ENCODE assay signal across 8 cellular contexts in genomic region chr2:63050186-63050915, GRCh38. TPM values are rescaled to one million over a fixed set of nuclear protein-coding genes. Genes with fewer than 3 reads are reported as not detected.
DNase-seq lines count a peak whose midpoint lies in the region; ATAC-seq and TF ChIP-seq lines count a peak whose summit lies in the region.

TSS of gene OTX1 (plus strand) at chr2:63050830. CDS start at chr2:63052991, 2,161 bp downstream.

- no peaks in the 10 kb centered on the region for H3K27me3 ChIP-seq in mammary epithelial cell (ENCODE audit: insufficient read depth, low read length)

- H3K9me3 ChIP-seq in mammary epithelial cell (replicated peaks; ENCODE audit: insufficient read depth, low read length): peaks cover 3% of the 10 kb centered on the region

- H3K36me3 ChIP-seq in mammary epithelial cell (ENCODE audit: insufficient read depth, low read length): no peaks in the 10 kb centered on the region

- no peak for TF ChIP-seq CTCF in mammary epithelial cell (conservative IDR thresholded peaks at IDR 0.05 in 1 of 2, IDR thresholded peaks at IDR 0.05 in 1 of 2; ENCODE audit: extremely low read depth in 1 of 2, insufficient read depth in 1 of 2, low read depth in 1 of 2, low read length in 2 of 2)

- BruUV-seq in mammary epithelial cell (replicated peaks; lab: Mats Ljungman, UMichigan): TSS peak; percentile 63

- peak within 1 kb of the TSS; percentile 74 for H3K9ac ChIP-seq in mammary epithelial cell (ENCODE audit: insufficient read depth, low read length)

- dilution Hi-C loops in mammary epithelial cell (cut with HindIII; ENCODE audit: low sequenced_read_pairs): no loop called here

- CTCF ChIA-PET in mammary epithelial cell (lab: Charles Lee; ENCODE audit: low non-redundant PET): no interaction called here

- peak within 1 kb of the TSS; percentile 84 to 100 (median 99) for H3K4me3 ChIP-seq in mammary epithelial cell (replicated peaks in 1 of 3; ENCODE audit: insufficient read depth in 1 of 3, low read depth in 2 of 3, low read length in 3 of 3)

- H2AFZ ChIP-seq in mammary epithelial cell (ENCODE audit: low read depth, low read length): peak within 1 kb of the TSS; percentile 100

- no peaks in the 10 kb centered on the region for H3K79me2 ChIP-seq in mammary epithelial cell (ENCODE audit: insufficient read depth, low read length)

- intact Hi-C loops in mammary epithelial cell (cut with micrococcal nuclease): loop anchor here (10.0 kb wide), 1 partner anchor 266 kb away; no protein-coding TSS in a partner anchor

- peak within 1 kb of the TSS; percentile 78 for H3K27ac ChIP-seq in mammary epithelial cell (ENCODE audit: insufficient read depth, low read depth, low read length)

- DNase-seq in ACHN: peak; percentile 84
- peak; percentile 84 for DNase-seq in NCI-H1105 (lab: John Stamatoyannopoulos, UW)
- DNase-seq in SK-MEL-5 (ENCODE audit: low read depth, low spot score): peak; percentile 84
- DNase-seq in mammary epithelial cell: peak; percentile 86
- peak; percentile 77 for DNase-seq in left lobe of liver (ENCODE audit: low spot score)
- DNase-seq in stimulated activated CD8-positive, alpha-beta memory T cell treated with anti-CD3 and anti-CD28 coated beads, Interleukin-2, amount 100 ng/mL, for 48 hours (ENCODE audit: low read depth in 2 of 2): peak; percentile 56 to 62

- 0% methylated on average over 17 of the region's 86 CpGs for WGBS in mammary epithelial cell (ENCODE audit: low coverage, missing lambda C conversion rate)

- H3K4me2 ChIP-seq in mammary epithelial cell (ENCODE audit: insufficient read depth, low read depth, low read length): peak within 1 kb of the TSS; percentile 99

- in situ Hi-C loops in ACHN (cut with HindIII; ENCODE audit: low pct_ligation_motif_present, low pct_unique_long_range_greater_than_20kb, low sequenced_read_pairs): no loop called here
- in situ Hi-C loops in SK-MEL-5 (cut with HindIII; ENCODE audit: low pct_unique_long_range_greater_than_20kb, low sequenced_read_pairs): no loop called here
- in situ Hi-C loops in mammary epithelial cell (cut with MboI; ENCODE audit: low sequenced_read_pairs in 2 of 2): no loop called here

- ATAC-seq in GM18502 (IDR thresholded peaks at IDR 0.05; ENCODE audit: poor library complexity, unreplicated experiment) (peak; percentile 86), HG02840 (IDR thresholded peaks at IDR 0.05; ENCODE audit: low FRiP score, unreplicated experiment) (peak; percentile 83), left lobe of liver (peak; percentile 72)

- H3K4me1 ChIP-seq in mammary epithelial cell (ENCODE audit: insufficient read depth, low read length): peaks cover 8% of the 10 kb centered on the region

- no peaks in the 10 kb centered on the region for H4K20me1 ChIP-seq in mammary epithelial cell (ENCODE audit: insufficient read depth, low read length)

RNA-seq across cellular contexts. Expression of gene OTX1, which starts in this region (rescaled TPM):
- 1.2 and 1.9 TPM in 2 replicates for total RNA-seq in SK-MEL-5 (2014; rRNA removed; shearing (Covaris generic))
- 2.9 and 4.7 TPM in 2 replicates for polyA plus RNA-seq in SK-MEL-5 (2015; cell fraction: cytosol; rRNA removed)
- 8.1 and 16.9 TPM in 2 replicates for polyA plus RNA-seq in SK-MEL-5 (2015; cell fraction: nucleus; rRNA removed)
- total RNA-seq in mammary epithelial cell (1 to 10 TPM; 1.0 to 2.9 TPM), left lobe of liver (not detected)
- 0.34 TPM for polyA plus RNA-seq in mammary epithelial cell
- 1.8 TPM for polyA minus RNA-seq in mammary epithelial cell

Comparison
In these comparisons a context has a peak if more than half of its experiments do, and no peak if none do; other contexts are left out.
1. Peak in every context shown above with its lines: DNase-seq, ATAC-seq, H3K4me3 ChIP-seq and H3K27ac ChIP-seq.
2. Peak in DNase-seq and ATAC-seq in left lobe of liver; RNA of the gene not detected or under 1 TPM.